In the genomic region with DNA sequence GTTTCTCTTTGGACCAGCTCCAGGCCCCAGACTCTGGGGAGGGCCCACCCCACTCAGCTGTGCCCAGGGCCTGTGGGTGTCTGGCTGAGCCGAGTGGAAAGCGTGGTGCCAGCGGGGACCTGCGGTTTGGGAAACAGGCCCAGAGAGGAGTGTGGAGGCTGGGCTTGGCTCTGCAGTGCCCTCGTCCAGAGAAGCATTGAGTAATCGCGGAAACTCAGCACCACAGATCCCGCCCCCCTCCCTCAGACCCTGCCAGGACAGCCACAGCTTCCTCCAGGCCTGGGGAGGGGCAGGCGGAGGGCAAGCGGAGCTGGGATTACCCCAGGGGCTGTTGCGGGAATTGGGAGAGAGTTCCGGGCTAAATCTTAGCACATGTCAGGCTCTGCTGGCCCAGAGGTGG, we compare ENCODE assay signal across 8 cellular contexts. TPM values are rescaled to one million over a fixed set of nuclear protein-coding genes. Genes with fewer than 3 reads are reported as not detected.
DNase-seq lines count a peak whose midpoint lies in the region; ATAC-seq and TF ChIP-seq lines count a peak whose summit lies in the region.

No MANE protein-coding gene starts in this region.

- no peaks in the 10 kb centered on the region for H3K9me3 ChIP-seq in BLaER1
- no peaks in the 10 kb centered on the region for H3K9me3 ChIP-seq in colonic mucosa
- H3K9me3 ChIP-seq in lung (ENCODE audit: control insufficient read depth in 2 of 2, insufficient read depth in 1 of 2, low read length in 1 of 2): no peaks in the 10 kb centered on the region
- no peaks in the 10 kb centered on the region for H3K9me3 ChIP-seq in tibial artery

- TF ChIP-seq CTCF in colonic mucosa (IDR thresholded peaks at IDR 0.05) (no peak), lung (IDR thresholded peaks at IDR 0.05; ENCODE audit: control extremely low read depth, extremely low read depth) (no peak), tibial artery (IDR thresholded peaks at IDR 0.05) (no peak)

- intact Hi-C loops in colonic mucosa (cut with DNase I): no loop called here
- intact Hi-C loops in tibial artery (cut with DNase I; ENCODE audit: low total_unique reads): loop anchor here (10.0 kb wide), 1 partner anchor 288 kb away; no protein-coding TSS in a partner anchor

- H3K27me3 ChIP-seq in BLaER1: no peaks in the 10 kb centered on the region
- H3K27me3 ChIP-seq in colonic mucosa: no peaks in the 10 kb centered on the region
- no peaks in the 10 kb centered on the region for H3K27me3 ChIP-seq in lung (ENCODE audit: control insufficient read depth, insufficient read depth)
- peaks cover 0 to under 1% of the 10 kb centered on the region in 2 donors for H3K27me3 ChIP-seq in tibial artery

- H3K4me2 ChIP-seq in BLaER1: peak overlapping the region; percentile 98

- no peaks in the 10 kb centered on the region for H3K9me3 Mint-ChIP-seq in activated CD8-positive, alpha-beta T cell treated with anti-CD3 and anti-CD28 coated beads, Interleukin-2, amount 10 ng/mL, durations not matched to agents 7 days and 5 days (ENCODE audit: insufficient read depth)

- H3K4me3 Mint-ChIP-seq in activated CD8-positive, alpha-beta T cell treated with anti-CD3 and anti-CD28 coated beads, Interleukin-2, amount 10 ng/mL, durations not matched to agents 7 days and 5 days: no peak overlapping the region

- 3 to 4% methylated on average over 12 of the region's 12 CpGs for WGBS in lung, 2 donors

- H3K27ac ChIP-seq in BLaER1 (peak overlapping the region; percentile 81), colonic mucosa (peak overlapping the region; percentile 76), lung (ENCODE audit: low read depth in 1 of 2, low read length in 1 of 2) (peak overlapping the region; percentile 69 to 93), tibial artery (peak overlapping the region; percentile 91 to 93)

- POLR2A ChIA-PET in activated CD8-positive, alpha-beta T cell treated with anti-CD3 and anti-CD28 coated beads, Interleukin-2, amount 10 ng/mL, durations not matched to agents 7 days and 5 days (lab: Charles Lee): no interaction called here

- no peak overlapping the region for H3K27ac Mint-ChIP-seq in activated CD8-positive, alpha-beta T cell treated with anti-CD3 and anti-CD28 coated beads, Interleukin-2, amount 10 ng/mL, durations not matched to agents 7 days and 5 days

- no peaks in the 10 kb centered on the region for H3K27me3 Mint-ChIP-seq in activated CD8-positive, alpha-beta T cell treated with anti-CD3 and anti-CD28 coated beads, Interleukin-2, amount 10 ng/mL, durations not matched to agents 7 days and 5 days (ENCODE audit: low read depth)

- CTCF ChIA-PET in activated CD8-positive, alpha-beta T cell treated with anti-CD3 and anti-CD28 coated beads, Interleukin-2, amount 10 ng/mL, durations not matched to agents 7 days and 5 days (lab: Charles Lee): interaction anchor here (2.4 kb wide), 1 partner anchor 52 kb away, joined by 14 read pairs; a partner anchor contains a TSS

- no peaks in the 10 kb centered on the region for H4K20me1 ChIP-seq in BLaER1

- no peaks in the 10 kb centered on the region for H3K36me3 Mint-ChIP-seq in activated CD8-positive, alpha-beta T cell treated with anti-CD3 and anti-CD28 coated beads, Interleukin-2, amount 10 ng/mL, durations not matched to agents 7 days and 5 days (ENCODE audit: low read depth)

- peak overlapping the region; percentile 62 for H3K9ac ChIP-seq in BLaER1
- peak overlapping the region; percentile 3 to 56 for H3K9ac ChIP-seq in colonic mucosa (ENCODE audit: low read depth in 2 of 2, low read length in 2 of 2)

- DNase-seq in MV-4-11 (lab: John Stamatoyannopoulos, UW) (peak; percentile 97), colonic mucosa (peak; percentile 70), lung (ENCODE audit: low spot score) (peak; percentile 95), tibial artery (peak; percentile 93 to 98)
- no peak for DNase-seq in activated effector memory CD4-positive, alpha-beta T cell treated with Interleukin-2 at 50 U/mL for 16 hours
- DNase-seq in activated CD8-positive, alpha-beta T cell treated with anti-CD3 and anti-CD28 coated beads, Interleukin-2, amount 10 ng/mL, durations not matched to agents 7 days and 5 days: no peak

- peaks cover 87% of the 10 kb centered on the region for H3K4me1 ChIP-seq in BLaER1
- H3K4me1 ChIP-seq in colonic mucosa: peaks cover 16% of the 10 kb centered on the region
- H3K4me1 ChIP-seq in lung (ENCODE audit: control insufficient read depth in 2 of 2, insufficient read depth in 2 of 2, low read length in 2 of 2): peaks cover 3 to 21% of the 10 kb centered on the region in 2 donors
- H3K4me1 ChIP-seq in tibial artery: peaks cover 0 to 41% (median 28%) of the 10 kb centered on the region in 4 donors

- peaks cover 14% of the 10 kb centered on the region for H3K4me1 Mint-ChIP-seq in activated CD8-positive, alpha-beta T cell treated with anti-CD3 and anti-CD28 coated beads, Interleukin-2, amount 10 ng/mL, durations not matched to agents 7 days and 5 days (ENCODE audit: low read depth)

- H3K36me3 ChIP-seq in BLaER1 (no peaks in the 10 kb centered on the region), colonic mucosa (no peaks in the 10 kb centered on the region), lung (ENCODE audit: control insufficient read depth in 2 of 2, insufficient read depth in 2 of 2, low read length in 2 of 2) (no peaks in the 10 kb centered on the region), tibial artery (no peaks in the 10 kb centered on the region)

- H3K4me3 ChIP-seq in BLaER1: peak overlapping the region; percentile 36; the same call in 1 of the 2 replicates
- no peak overlapping the region for H3K4me3 ChIP-seq in colonic mucosa
- no peak overlapping the region for H3K4me3 ChIP-seq in lung
- peak overlapping the region in 1 of 2 donors; percentile 9 for H3K4me3 ChIP-seq in tibial artery

- ATAC-seq in lung (ENCODE audit: insufficient read depth, low FRiP score) (peak; percentile 76), HG02981 (IDR thresholded peaks at IDR 0.05; ENCODE audit: unreplicated experiment) (no peak)
- no peak for ATAC-seq in activated CD8-positive, alpha-beta T cell treated with anti-CD3 and anti-CD28 coated beads, Interleukin-2, amount 10 ng/mL, durations not matched to agents 7 days and 5 days

RNA-seq across cellular contexts. Expression of a gene that starts 14.6 kb away (rescaled TPM):
- total RNA-seq in colonic mucosa: 10 to 100 TPM; 77.8 to 83.2 TPM
- 10 to 100 TPM; 43.9 to 89.7 TPM for total RNA-seq in lung
- polyA plus RNA-seq in lung: 10 to 100 TPM; 21.5 to 48.9 TPM
- total RNA-seq in activated CD8-positive, alpha-beta T cell treated with anti-CD3 and anti-CD28 coated beads, Interleukin-2, amount 10 ng/mL, durations not matched to agents 7 days and 5 days: 10 to 100 TPM; 44.6 to 47.3 TPM

RNA-seq across cellular contexts. Expression of a gene that starts 51.4 kb away (rescaled TPM):
- total RNA-seq in colonic mucosa: 10 to 100 TPM; 29.3 to 38.7 TPM
- 10 to 100 TPM; 47.9 to 89.2 TPM for total RNA-seq in lung
- 100 to 1,000 TPM in 1 of 2 donors, 10 to 100 TPM in 1; 27.0 to 125 TPM for polyA plus RNA-seq in lung
- total RNA-seq in activated CD8-positive, alpha-beta T cell treated with anti-CD3 and anti-CD28 coated beads, Interleukin-2, amount 10 ng/mL, durations not matched to agents 7 days and 5 days: under 1 TPM; 0.55 to 0.68 TPM

Comparison
In these comparisons a context has a peak if more than half of its experiments do, and no peak if none do; other contexts are left out.
1. DNase-seq: peak in MV-4-11 (single experiment), colonic mucosa (single experiment), lung (single experiment) and tibial artery (2 of 2); none in activated effector memory CD4-positive, alpha-beta T cell treated with Interleukin-2 at 50 U/mL for 16 hours (single experiment) and activated CD8-positive, alpha-beta T cell treated with anti-CD3 and anti-CD28 coated beads, Interleukin-2, amount 10 ng/mL, durations not matched to agents 7 days and 5 days (single experiment).
2. RNA of a gene that starts 51.4 kb away (total RNA-seq): 47.9 to 89.2 TPM in lung and 29.3 to 38.7 TPM in colonic mucosa; 0.55 to 0.68 TPM in activated CD8-positive, alpha-beta T cell treated with anti-CD3 and anti-CD28 coated beads, Interleukin-2, amount 10 ng/mL, durations not matched to agents 7 days and 5 days; every median in the first group is over 10 times any median in the second.
3. Peak in every context shown above with its lines, with median percentiles within 50 percentile points of each other: H3K27ac ChIP-seq.